In the genomic region with DNA sequence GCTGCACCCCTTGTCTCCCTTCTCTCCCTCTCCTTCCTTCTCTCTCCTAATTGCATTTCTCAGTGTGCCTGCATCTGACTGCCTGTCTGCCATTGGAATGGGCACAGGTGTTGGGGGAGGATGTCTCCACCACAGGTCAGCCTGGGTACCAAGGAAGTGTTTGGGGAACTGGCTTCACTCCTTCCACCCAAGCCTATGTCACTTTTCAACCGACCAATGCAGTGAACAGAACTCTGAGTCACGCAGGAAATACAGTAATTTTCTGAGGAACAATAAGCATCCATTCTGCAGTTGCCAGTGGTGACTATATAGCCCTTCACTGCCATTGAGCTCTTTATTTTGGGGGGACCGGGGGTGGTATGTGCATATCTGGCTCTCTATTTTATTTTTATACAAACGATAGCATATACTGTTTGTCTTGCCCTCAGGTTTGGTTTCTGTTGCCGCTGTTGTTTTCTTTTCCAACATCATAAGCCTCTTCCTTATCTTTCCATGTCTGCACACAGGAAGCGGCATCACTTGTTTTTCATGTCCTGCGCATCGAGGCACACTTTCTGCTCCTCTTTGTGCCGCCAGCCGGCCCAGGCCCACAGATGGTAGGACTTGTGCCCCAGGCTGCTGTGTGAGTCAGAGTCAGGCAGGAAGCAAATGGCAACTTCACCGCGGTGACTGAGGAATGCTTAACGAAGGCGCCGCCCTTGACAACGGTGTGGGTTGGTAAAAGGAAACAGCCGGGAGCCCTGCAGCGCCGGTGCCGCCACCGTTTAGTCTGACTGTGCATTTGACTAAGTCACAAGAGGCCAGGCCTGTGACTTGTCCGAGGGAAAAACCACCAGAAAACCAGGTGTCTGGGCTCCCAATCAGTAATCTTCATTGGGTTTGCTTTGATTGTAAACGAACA, we compare ENCODE assay signal across 1 cellular context.
TF ChIP-seq lines count a peak whose summit lies in the region.

No MANE protein-coding gene starts in this region.

TF ChIP-seq in K562, 482 proteins besides CTCF, POLR2A, EP300 and RAD21 (continued from another document and continues in another):
- TF ChIP-seq, protein P1, sequence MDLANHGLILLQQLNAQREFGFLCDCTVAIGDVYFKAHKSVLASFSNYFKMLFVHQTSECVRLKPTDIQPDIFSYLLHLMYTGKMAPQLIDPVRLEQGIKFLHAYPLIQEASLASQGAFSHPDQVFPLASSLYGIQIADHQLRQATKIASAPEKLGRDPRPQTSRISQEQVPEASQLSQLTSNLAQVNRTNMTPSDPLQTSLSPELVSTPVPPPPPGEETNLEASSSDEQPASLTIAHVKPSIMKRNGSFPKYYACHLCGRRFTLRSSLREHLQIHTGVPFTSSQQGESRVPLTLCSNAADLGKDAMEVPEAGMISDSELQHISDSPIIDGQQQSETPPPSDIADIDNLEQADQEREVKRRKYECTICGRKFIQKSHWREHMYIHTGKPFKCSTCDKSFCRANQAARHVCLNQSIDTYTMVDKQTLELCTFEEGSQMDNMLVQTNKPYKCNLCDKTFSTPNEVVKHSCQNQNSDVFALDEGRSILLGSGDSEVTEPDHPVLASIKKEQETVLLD (IDR thresholded peaks at IDR 0.05): peak; percentile 82; the same call in 1 of the 2 replicates
- 0 out of 2 replicates have a peak, but pooled peaks have one; percentile 23 for TF ChIP-seq MXI1 (IDR thresholded peaks at IDR 0.05; ENCODE audit: low read depth, low read length)
- 0 out of 2 replicates have a peak, but pooled peaks have one; percentile 54 for TF ChIP-seq ZNF197 (CRISPR knock-in tag; IDR thresholded peaks at IDR 0.05; ENCODE audit: low read depth)
- peak; percentile 57; the same call in 1 of the 2 replicates for TF ChIP-seq POLR2H (tag; IDR thresholded peaks at IDR 0.05; ENCODE audit: low read depth)
- peak in 1 of 2 experiments; percentile 63; a peak in 2 of 4 replicates for TF ChIP-seq FOXK2 (conservative IDR thresholded peaks at IDR 0.05 in 1 of 2, IDR thresholded peaks at IDR 0.05 in 1 of 2; ENCODE audit: low read depth in 2 of 2)
- peak; percentile 79 for TF ChIP-seq NFRKB (IDR thresholded peaks at IDR 0.05; ENCODE audit: low read depth)
- TF ChIP-seq SLC30A9 (CRISPR knock-in tag; IDR thresholded peaks at IDR 0.05): no peak
- peak; percentile 96; the same call in 1 of the 2 replicates for TF ChIP-seq DMBX1 (CRISPR knock-in tag; IDR thresholded peaks at IDR 0.05; ENCODE audit: borderline replicate concordance)
- peak; percentile 35; the same call in 1 of the 2 replicates for TF ChIP-seq GABPB1 (CRISPR knock-in tag; IDR thresholded peaks at IDR 0.05)
- no peak for TF ChIP-seq RBM15 (IDR thresholded peaks at IDR 0.05; ENCODE audit: insufficient read depth, low read length)
- TF ChIP-seq GATAD2B (IDR thresholded peaks at IDR 0.05; ENCODE audit: borderline replicate concordance): peak; percentile 34; the same call in 1 of the 2 replicates
- no peak for TF ChIP-seq NR2F6 (CRISPR knock-in tag; IDR thresholded peaks at IDR 0.05)
- TF ChIP-seq ARID2 (IDR thresholded peaks at IDR 0.05): peak; percentile 47; the same call in 1 of the 2 replicates
- peak; percentile 41 for TF ChIP-seq MEIS2 (IDR thresholded peaks at IDR 0.05; ENCODE audit: partially characterized antibody)
- 0 out of 2 replicates have a peak, but pooled peaks have one; percentile 55 for TF ChIP-seq SOX6 (IDR thresholded peaks at IDR 0.05)
- TF ChIP-seq, protein P2, sequence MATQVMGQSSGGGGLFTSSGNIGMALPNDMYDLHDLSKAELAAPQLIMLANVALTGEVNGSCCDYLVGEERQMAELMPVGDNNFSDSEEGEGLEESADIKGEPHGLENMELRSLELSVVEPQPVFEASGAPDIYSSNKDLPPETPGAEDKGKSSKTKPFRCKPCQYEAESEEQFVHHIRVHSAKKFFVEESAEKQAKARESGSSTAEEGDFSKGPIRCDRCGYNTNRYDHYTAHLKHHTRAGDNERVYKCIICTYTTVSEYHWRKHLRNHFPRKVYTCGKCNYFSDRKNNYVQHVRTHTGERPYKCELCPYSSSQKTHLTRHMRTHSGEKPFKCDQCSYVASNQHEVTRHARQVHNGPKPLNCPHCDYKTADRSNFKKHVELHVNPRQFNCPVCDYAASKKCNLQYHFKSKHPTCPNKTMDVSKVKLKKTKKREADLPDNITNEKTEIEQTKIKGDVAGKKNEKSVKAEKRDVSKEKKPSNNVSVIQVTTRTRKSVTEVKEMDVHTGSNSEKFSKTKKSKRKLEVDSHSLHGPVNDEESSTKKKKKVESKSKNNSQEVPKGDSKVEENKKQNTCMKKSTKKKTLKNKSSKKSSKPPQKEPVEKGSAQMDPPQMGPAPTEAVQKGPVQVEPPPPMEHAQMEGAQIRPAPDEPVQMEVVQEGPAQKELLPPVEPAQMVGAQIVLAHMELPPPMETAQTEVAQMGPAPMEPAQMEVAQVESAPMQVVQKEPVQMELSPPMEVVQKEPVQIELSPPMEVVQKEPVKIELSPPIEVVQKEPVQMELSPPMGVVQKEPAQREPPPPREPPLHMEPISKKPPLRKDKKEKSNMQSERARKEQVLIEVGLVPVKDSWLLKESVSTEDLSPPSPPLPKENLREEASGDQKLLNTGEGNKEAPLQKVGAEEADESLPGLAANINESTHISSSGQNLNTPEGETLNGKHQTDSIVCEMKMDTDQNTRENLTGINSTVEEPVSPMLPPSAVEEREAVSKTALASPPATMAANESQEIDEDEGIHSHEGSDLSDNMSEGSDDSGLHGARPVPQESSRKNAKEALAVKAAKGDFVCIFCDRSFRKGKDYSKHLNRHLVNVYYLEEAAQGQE (CRISPR knock-in tag; IDR thresholded peaks at IDR 0.05; ENCODE audit: low read depth): 0 out of 2 replicates have a peak, but pooled peaks have one; percentile 39
- TF ChIP-seq, protein P3, sequence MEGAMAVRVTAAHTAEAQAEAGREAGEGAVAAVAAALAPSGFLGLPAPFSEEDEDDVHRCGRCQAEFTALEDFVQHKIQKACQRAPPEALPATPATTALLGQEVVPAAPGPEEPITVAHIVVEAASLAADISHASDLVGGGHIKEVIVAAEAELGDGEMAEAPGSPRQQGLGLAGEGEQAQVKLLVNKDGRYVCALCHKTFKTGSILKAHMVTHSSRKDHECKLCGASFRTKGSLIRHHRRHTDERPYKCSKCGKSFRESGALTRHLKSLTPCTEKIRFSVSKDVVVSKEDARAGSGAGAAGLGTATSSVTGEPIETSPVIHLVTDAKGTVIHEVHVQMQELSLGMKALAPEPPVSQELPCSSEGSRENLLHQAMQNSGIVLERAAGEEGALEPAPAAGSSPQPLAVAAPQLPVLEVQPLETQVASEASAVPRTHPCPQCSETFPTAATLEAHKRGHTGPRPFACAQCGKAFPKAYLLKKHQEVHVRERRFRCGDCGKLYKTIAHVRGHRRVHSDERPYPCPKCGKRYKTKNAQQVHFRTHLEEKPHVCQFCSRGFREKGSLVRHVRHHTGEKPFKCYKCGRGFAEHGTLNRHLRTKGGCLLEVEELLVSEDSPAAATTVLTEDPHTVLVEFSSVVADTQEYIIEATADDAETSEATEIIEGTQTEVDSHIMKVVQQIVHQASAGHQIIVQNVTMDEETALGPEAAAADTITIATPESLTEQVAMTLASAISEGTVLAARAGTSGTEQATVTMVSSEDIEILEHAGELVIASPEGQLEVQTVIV (CRISPR knock-in tag; IDR thresholded peaks at IDR 0.05; ENCODE audit: borderline replicate concordance): no peak
- TF ChIP-seq, protein P4, sequence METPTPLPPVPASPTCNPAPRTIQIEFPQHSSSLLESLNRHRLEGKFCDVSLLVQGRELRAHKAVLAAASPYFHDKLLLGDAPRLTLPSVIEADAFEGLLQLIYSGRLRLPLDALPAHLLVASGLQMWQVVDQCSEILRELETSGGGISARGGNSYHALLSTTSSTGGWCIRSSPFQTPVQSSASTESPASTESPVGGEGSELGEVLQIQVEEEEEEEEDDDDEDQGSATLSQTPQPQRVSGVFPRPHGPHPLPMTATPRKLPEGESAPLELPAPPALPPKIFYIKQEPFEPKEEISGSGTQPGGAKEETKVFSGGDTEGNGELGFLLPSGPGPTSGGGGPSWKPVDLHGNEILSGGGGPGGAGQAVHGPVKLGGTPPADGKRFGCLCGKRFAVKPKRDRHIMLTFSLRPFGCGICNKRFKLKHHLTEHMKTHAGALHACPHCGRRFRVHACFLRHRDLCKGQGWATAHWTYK (CRISPR knock-in tag; IDR thresholded peaks at IDR 0.05): peak; percentile 88
- no peak for TF ChIP-seq CEBPG (CRISPR knock-in tag; IDR thresholded peaks at IDR 0.05)
- TF ChIP-seq CEBPG (tag; conservative IDR thresholded peaks at IDR 0.05 in 1 of 2, IDR thresholded peaks at IDR 0.05 in 1 of 2): no peak
- peak; percentile 92 for TF ChIP-seq FOSL1 (tag; conservative IDR thresholded peaks at IDR 0.05)
- no peak for TF ChIP-seq HSF4 (CRISPR knock-in tag; IDR thresholded peaks at IDR 0.05; ENCODE audit: borderline replicate concordance)
- TF ChIP-seq, protein P5, sequence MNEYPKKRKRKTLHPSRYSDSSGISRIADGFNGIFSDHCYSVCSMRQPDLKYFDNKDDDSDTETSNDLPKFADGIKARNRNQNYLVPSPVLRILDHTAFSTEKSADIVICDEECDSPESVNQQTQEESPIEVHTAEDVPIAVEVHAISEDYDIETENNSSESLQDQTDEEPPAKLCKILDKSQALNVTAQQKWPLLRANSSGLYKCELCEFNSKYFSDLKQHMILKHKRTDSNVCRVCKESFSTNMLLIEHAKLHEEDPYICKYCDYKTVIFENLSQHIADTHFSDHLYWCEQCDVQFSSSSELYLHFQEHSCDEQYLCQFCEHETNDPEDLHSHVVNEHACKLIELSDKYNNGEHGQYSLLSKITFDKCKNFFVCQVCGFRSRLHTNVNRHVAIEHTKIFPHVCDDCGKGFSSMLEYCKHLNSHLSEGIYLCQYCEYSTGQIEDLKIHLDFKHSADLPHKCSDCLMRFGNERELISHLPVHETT (CRISPR knock-in tag; conservative IDR thresholded peaks at IDR 0.05 in 1 of 2, IDR thresholded peaks at IDR 0.05 in 1 of 2): peak in 1 of 2 experiments; percentile 91; a peak in 2 of 4 replicates
- TF ChIP-seq MAFK (IDR thresholded peaks at IDR 0.05; ENCODE audit: low read length): peak; percentile 38
- 0 out of 4 replicates have a peak, but pooled peaks of 1 of the 2 experiments have one; percentile 13 for TF ChIP-seq TBL1XR1 (IDR thresholded peaks at IDR 0.05; ENCODE audit: low read length in 2 of 2)
- TF ChIP-seq, protein P6, sequence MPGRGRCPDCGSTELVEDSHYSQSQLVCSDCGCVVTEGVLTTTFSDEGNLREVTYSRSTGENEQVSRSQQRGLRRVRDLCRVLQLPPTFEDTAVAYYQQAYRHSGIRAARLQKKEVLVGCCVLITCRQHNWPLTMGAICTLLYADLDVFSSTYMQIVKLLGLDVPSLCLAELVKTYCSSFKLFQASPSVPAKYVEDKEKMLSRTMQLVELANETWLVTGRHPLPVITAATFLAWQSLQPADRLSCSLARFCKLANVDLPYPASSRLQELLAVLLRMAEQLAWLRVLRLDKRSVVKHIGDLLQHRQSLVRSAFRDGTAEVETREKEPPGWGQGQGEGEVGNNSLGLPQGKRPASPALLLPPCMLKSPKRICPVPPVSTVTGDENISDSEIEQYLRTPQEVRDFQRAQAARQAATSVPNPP (IDR thresholded peaks at IDR 0.05; ENCODE audit: borderline replicate concordance, insufficient read depth, insufficient read length): no peak
- no peak for TF ChIP-seq NR2C1 (IDR thresholded peaks at IDR 0.05)
- TF ChIP-seq NR2C1 (tag; IDR thresholded peaks at IDR 0.05): peak; percentile 45; the same call in 1 of the 2 replicates
- 0 out of 2 replicates have a peak, but pooled peaks have one; percentile 84 for TF ChIP-seq ELF4 (CRISPR knock-in tag; IDR thresholded peaks at IDR 0.05)
- no peak for TF ChIP-seq ZNF668 (CRISPR knock-in tag; IDR thresholded peaks at IDR 0.05)
- no peak for TF ChIP-seq ZFP30 (CRISPR knock-in tag; IDR thresholded peaks at IDR 0.05; ENCODE audit: borderline replicate concordance)
- peak; percentile 86 for TF ChIP-seq SMAD4 (CRISPR knock-in tag; conservative IDR thresholded peaks at IDR 0.05)
- TF ChIP-seq, protein P7, sequence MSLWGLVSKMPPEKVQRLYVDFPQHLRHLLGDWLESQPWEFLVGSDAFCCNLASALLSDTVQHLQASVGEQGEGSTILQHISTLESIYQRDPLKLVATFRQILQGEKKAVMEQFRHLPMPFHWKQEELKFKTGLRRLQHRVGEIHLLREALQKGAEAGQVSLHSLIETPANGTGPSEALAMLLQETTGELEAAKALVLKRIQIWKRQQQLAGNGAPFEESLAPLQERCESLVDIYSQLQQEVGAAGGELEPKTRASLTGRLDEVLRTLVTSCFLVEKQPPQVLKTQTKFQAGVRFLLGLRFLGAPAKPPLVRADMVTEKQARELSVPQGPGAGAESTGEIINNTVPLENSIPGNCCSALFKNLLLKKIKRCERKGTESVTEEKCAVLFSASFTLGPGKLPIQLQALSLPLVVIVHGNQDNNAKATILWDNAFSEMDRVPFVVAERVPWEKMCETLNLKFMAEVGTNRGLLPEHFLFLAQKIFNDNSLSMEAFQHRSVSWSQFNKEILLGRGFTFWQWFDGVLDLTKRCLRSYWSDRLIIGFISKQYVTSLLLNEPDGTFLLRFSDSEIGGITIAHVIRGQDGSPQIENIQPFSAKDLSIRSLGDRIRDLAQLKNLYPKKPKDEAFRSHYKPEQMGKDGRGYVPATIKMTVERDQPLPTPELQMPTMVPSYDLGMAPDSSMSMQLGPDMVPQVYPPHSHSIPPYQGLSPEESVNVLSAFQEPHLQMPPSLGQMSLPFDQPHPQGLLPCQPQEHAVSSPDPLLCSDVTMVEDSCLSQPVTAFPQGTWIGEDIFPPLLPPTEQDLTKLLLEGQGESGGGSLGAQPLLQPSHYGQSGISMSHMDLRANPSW (CRISPR knock-in tag; IDR thresholded peaks at IDR 0.05): 0 out of 2 replicates have a peak, but pooled peaks have one; percentile 28
- TF ChIP-seq ARNT (IDR thresholded peaks at IDR 0.05): no peak
